ENCODE assay signal across 9 cellular contexts in genomic region chr11:22666320-22666699, GRCh38. TPM values are rescaled to one million over a fixed set of nuclear protein-coding genes. Genes with fewer than 3 reads are reported as not detected.
DNase-seq lines count a peak whose midpoint lies in the region; ATAC-seq, FAIRE-seq and TF ChIP-seq lines count a peak whose summit lies in the region.
"Had no signal": no experiment of that assay in that cellular context is flagged by ENCODE, and none has a peak within 500 bp of the region (broad histone marks: within the 10 kb centered on the region; RNA-seq: fewer than 3 reads in every experiment).

Gene GAS2 (plus strand): TSS chr11:22666611. CDS start chr11:22674870, 8,259 bp downstream.

- H3K4me1 ChIP-seq in ES-I3 (ENCODE audit: insufficient read depth, low read length): no peaks in the 10 kb centered on the region
- H3K4me1 ChIP-seq in transverse colon: peaks cover 0 to 11% (median 7%) of the 10 kb centered on the region in 4 donors

- intact Hi-C loops in transverse colon (cut with DNase I; ENCODE audit: low total_unique reads): no loop called here

- no peaks in the 10 kb centered on the region for H3K9me3 ChIP-seq in ES-I3 (ENCODE audit: control insufficient read depth, insufficient read depth, low read length)
- no peaks in the 10 kb centered on the region for H3K9me3 ChIP-seq in transverse colon

- H3K27ac Mint-ChIP-seq in activated T-helper 17 cell treated with anti-CD3 and anti-CD28 coated beads, Interleukin-2, amount 50 U/mL, for 72 hours: no peak within 1 kb of the TSS

- no peaks in the 10 kb centered on the region for H3K36me3 ChIP-seq in ES-I3 (ENCODE audit: insufficient read depth, low read length)
- no peaks in the 10 kb centered on the region for H3K36me3 ChIP-seq in kidney epithelial cell (ENCODE audit: control insufficient read depth, insufficient read depth, low read length)
- no peaks in the 10 kb centered on the region for H3K36me3 ChIP-seq in transverse colon

- 2 to 7% methylated on average over 6 to 8 of the region's 8 CpGs for WGBS in transverse colon (ENCODE audit: low coverage in 1 of 2), 2 donors

- no peak within 1 kb of the TSS for H3K27ac ChIP-seq in transverse colon

- in situ Hi-C loops in transverse colon (cut with MboI; ENCODE audit: low pct_ligation_motif_present in 1 of 4, low pct_unique_long_range_greater_than_20kb in 1 of 4, low sequenced_read_pairs in 3 of 4): no loop called here

- peaks cover 39% of the 10 kb centered on the region for H3K27me3 Mint-ChIP-seq in activated T-helper 17 cell treated with anti-CD3 and anti-CD28 coated beads, Interleukin-2, amount 50 U/mL, for 72 hours

- H3K36me3 Mint-ChIP-seq in activated T-helper 17 cell treated with anti-CD3 and anti-CD28 coated beads, Interleukin-2, amount 50 U/mL, for 72 hours (ENCODE audit: low read depth): no peaks in the 10 kb centered on the region

- TF ChIP-seq EP300 in transverse colon (IDR thresholded peaks at IDR 0.05; ENCODE audit: low read depth): no peak

- no peak for TF ChIP-seq POLR2A in transverse colon (IDR thresholded peaks at IDR 0.05)
- TF ChIP-seq POLR2A in H54 (IDR thresholded peaks at IDR 0.05; ENCODE audit: low read depth, low read length): no peak

- H3K4me3 ChIP-seq in kidney epithelial cell (ENCODE audit: low read depth, low read length) (peak within 1 kb of the TSS; percentile 41), transverse colon (peak within 1 kb of the TSS in 3 of 4 donors; percentile 28 to 50 (median 42))

- FAIRE-seq in H54 (lab: Jason Lieb, UNC): no peak
- FAIRE-seq: endometrium had no signal

- peak within 1 kb of the TSS; percentile 50; the same call in 1 of the 2 replicates for H3K9ac ChIP-seq in ES-I3 (ENCODE audit: low read depth, low read length)

- DNase-seq in kidney epithelial cell (ENCODE audit: low read depth) (no peak), transverse colon (no peak), H54 (ENCODE audit: insufficient read length, low spot score) (no peak), GF-D8 (lab: John Stamatoyannopoulos, UW) (no peak), GM19238 (ENCODE audit: insufficient read length, low spot score) (no peak)

- peak within 1 kb of the TSS; percentile 32 for H3K4me3 Mint-ChIP-seq in activated T-helper 17 cell treated with anti-CD3 and anti-CD28 coated beads, Interleukin-2, amount 50 U/mL, for 72 hours

- H3K27me3 ChIP-seq in kidney epithelial cell (ENCODE audit: control insufficient read depth, insufficient read depth, low read length) (peaks cover 2% of the 10 kb centered on the region), transverse colon (peaks cover 64% of the 10 kb centered on the region)

- H3K9me3 Mint-ChIP-seq in activated T-helper 17 cell treated with anti-CD3 and anti-CD28 coated beads, Interleukin-2, amount 50 U/mL, for 72 hours: no peaks in the 10 kb centered on the region

- no peak for TF ChIP-seq CTCF in kidney epithelial cell (IDR thresholded peaks at IDR 0.05; ENCODE audit: insufficient read depth, low read length, poor library complexity, severe bottlenecking)
- TF ChIP-seq CTCF in transverse colon (IDR thresholded peaks at IDR 0.05): no peak

- peaks cover 3% of the 10 kb centered on the region for H3K4me1 Mint-ChIP-seq in activated T-helper 17 cell treated with anti-CD3 and anti-CD28 coated beads, Interleukin-2, amount 50 U/mL, for 72 hours

- peak; percentile 3 for ATAC-seq in HG02571 (IDR thresholded peaks at IDR 0.05; ENCODE audit: unreplicated experiment)
- ATAC-seq in activated T-helper 17 cell treated with anti-CD3 and anti-CD28 coated beads, Interleukin-2, amount 50 U/mL, for 72 hours (replicated peaks): no peak

RNA-seq across cellular contexts. Expression of gene GAS2, which starts in this region (rescaled TPM):
- total RNA-seq in activated T-helper 17 cell treated with anti-CD3 and anti-CD28 coated beads, Interleukin-2, amount 50 U/mL, for 72 hours: 1 to 10 TPM; 1.2 to 1.5 TPM
- total RNA-seq in kidney epithelial cell (0.46 and 3.9 TPM in 2 replicates), transverse colon (1 to 10 TPM in 3 of 4 donors, not detected in 1; 2.2 to 8.3 (median 4.2) TPM)
